In genomic region chr20:59895908-59896307, GRCh38 we compare ENCODE assay signal across 27 cellular contexts. TPM values are rescaled to one million over a fixed set of nuclear protein-coding genes. Genes with fewer than 3 reads are reported as not detected.
DNase-seq lines count a peak whose midpoint lies in the region; ATAC-seq, FAIRE-seq and TF ChIP-seq lines count a peak whose summit lies in the region.
"Had no signal": no experiment of that assay in that cellular context is flagged by ENCODE, and none has a peak within 500 bp of the region (broad histone marks: within the 10 kb centered on the region; RNA-seq: fewer than 3 reads in every experiment).

No MANE protein-coding gene starts in this region.

- WGBS in heart left ventricle, 4 donors = 75 to 77% (median 77%) methylated on average over 1 of the region's 1 CpG
- WGBS in hepatocyte (ENCODE audit: low lambda C conversion rate, missing lambda C conversion rate) = 77% methylated on average over 1 of the region's 1 CpG

- H3K9me3 ChIP-seq in heart left ventricle (no peaks in the 10 kb centered on the region), hepatocyte (ENCODE audit: low read depth) (no peaks in the 10 kb centered on the region), left lung (no peaks in the 10 kb centered on the region)
- H3K9me3 ChIP-seq: BE2C, BLaER1 had no signal

- intact Hi-C loops in Right ventricle myocardium superior (cut with DNase I) = no loop called here
- intact Hi-C loops in heart left ventricle (cut with DNase I) = no loop called here
- intact Hi-C loops in left lung (cut with DNase I) = no loop called here

- no peak for TF ChIP-seq CTCF in heart left ventricle (IDR thresholded peaks at IDR 0.05)
- no peak for TF ChIP-seq CTCF in hepatocyte (IDR thresholded peaks at IDR 0.05; ENCODE audit: poor library complexity)
- TF ChIP-seq CTCF in left lung (IDR thresholded peaks at IDR 0.05) = no peak

- no peak for DNase-seq in Right ventricle myocardium superior
- no peak for DNase-seq in heart left ventricle
- no peak for DNase-seq in hepatocyte (ENCODE audit: low spot score)
- no peak for DNase-seq in left lung
- DNase-seq in SW 1271 (lab: John Stamatoyannopoulos, UW) = no peak
- no peak for DNase-seq in pons (ENCODE audit: low spot score)
- DNase-seq in NCI-H1930 (lab: John Stamatoyannopoulos, UW) = no peak
- DNase-seq: 8988T; ACHN; BE2C; C1 segment of cervical spinal cord; CD4-positive, alpha-beta memory T cell; CD4-positive, CD25-positive, alpha-beta regulatory T cell; CD8-positive, alpha-beta memory T cell; COR-L47; DMS 273 treated with DMSO at 0.1 percent for 48 hours; DMS153; DMS79; DND-41; EL; GDM1 had no signal

- no peak for TF ChIP-seq POLR2A in heart left ventricle (IDR thresholded peaks at IDR 0.05)

- H3K9me2 ChIP-seq in hepatocyte (replicated peaks; ENCODE audit: insufficient read depth) = no peaks in the 10 kb centered on the region

- no peaks in the 10 kb centered on the region for H3K27me3 ChIP-seq in heart left ventricle
- H3K27me3 ChIP-seq in hepatocyte = no peaks in the 10 kb centered on the region
- no peaks in the 10 kb centered on the region for H3K27me3 ChIP-seq in left lung
- H3K27me3 ChIP-seq: BLaER1 had no signal

- ATAC-seq in Right ventricle myocardium superior (ENCODE audit: poor library complexity) (peak; percentile 74), heart left ventricle (no peak), left lung (peak; percentile 27)
- ATAC-seq: GM12878 had no signal

- no peak overlapping the region for H3K4me3 ChIP-seq in heart left ventricle
- H3K4me3 ChIP-seq in hepatocyte = peak overlapping the region; percentile 2
- no peak overlapping the region for H3K4me3 ChIP-seq in left lung
- H3K4me3 ChIP-seq: BLaER1, GM12878 had no signal

- H3K36me3 ChIP-seq in heart left ventricle = no peaks in the 10 kb centered on the region
- no peaks in the 10 kb centered on the region for H3K36me3 ChIP-seq in hepatocyte (replicated peaks; ENCODE audit: insufficient read depth, low read depth)
- H3K36me3 ChIP-seq in left lung = no peaks in the 10 kb centered on the region
- H3K36me3 ChIP-seq: BE2C had no signal

- H3K27ac ChIP-seq in heart left ventricle = no peak overlapping the region
- no peak overlapping the region for H3K27ac ChIP-seq in hepatocyte
- no peak overlapping the region for H3K27ac ChIP-seq in left lung
- H3K27ac ChIP-seq: BLaER1 had no signal

- no peaks in the 10 kb centered on the region for H3K79me2 ChIP-seq in hepatocyte

- FAIRE-seq in islet of Langerhans (lab: Jason Lieb, UNC) = peak; percentile 51
- FAIRE-seq: A204.1, GM12878, GM12892, GM18507 had no signal

- no peak overlapping the region for H2AFZ ChIP-seq in hepatocyte

- no peaks in the 10 kb centered on the region for H3K4me1 ChIP-seq in heart left ventricle
- H3K4me1 ChIP-seq in hepatocyte (ENCODE audit: insufficient read depth) = peaks cover 12% of the 10 kb centered on the region
- no peaks in the 10 kb centered on the region for H3K4me1 ChIP-seq in left lung
- H3K4me1 ChIP-seq: BE2C, BLaER1 had no signal

- H4K20me1 ChIP-seq in hepatocyte (ENCODE audit: insufficient read depth, poor library complexity, severe bottlenecking) = no peaks in the 10 kb centered on the region

- H3K4me2 ChIP-seq in hepatocyte = peak overlapping the region; percentile 27
- H3K4me2 ChIP-seq: BLaER1 had no signal

RNA-seq across cellular contexts. Expression of gene SYCP2, which starts 37.5 kb away (rescaled TPM):
- total RNA-seq in Right ventricle myocardium superior = 0.94 TPM
- 1 to 10 TPM in 7 of 9 donors, under 1 TPM in 2; 0.59 to 2.6 (median 1.1) TPM for total RNA-seq in heart left ventricle
- 1 to 10 TPM in 1 of 2 donors, under 1 TPM in 1; 0.71 to 1.6 TPM for polyA plus RNA-seq in heart left ventricle
- total RNA-seq in hepatocyte = 1.5 and 1.7 TPM in 2 replicates
- polyA plus RNA-seq in hepatocyte = 1.1 and 1.2 TPM in 2 replicates
- total RNA-seq in left lung = 1 to 10 TPM; 1.8 to 7.0 TPM

RNA-seq across cellular contexts. Expression of gene PPP1R3D, which starts 44.2 kb away (rescaled TPM):
- total RNA-seq in Right ventricle myocardium superior = 12.7 TPM
- total RNA-seq in heart left ventricle = 10 to 100 TPM in 8 of 9 donors, 1 to 10 TPM in 1; 9.1 to 14.7 (median 12.7) TPM
- 1 to 10 TPM; 5.6 to 5.8 TPM for polyA plus RNA-seq in heart left ventricle
- 6.1 and 7.0 TPM in 2 replicates for total RNA-seq in hepatocyte
- 3.2 and 3.4 TPM in 2 replicates for polyA plus RNA-seq in hepatocyte
- 10 to 100 TPM in 1 of 2 donors, 1 to 10 TPM in 1; 7.3 to 13.4 TPM for total RNA-seq in left lung

RNA-seq across cellular contexts. Expression of gene FAM217B, which starts 44.3 kb away (rescaled TPM):
- 37.9 TPM for total RNA-seq in Right ventricle myocardium superior
- total RNA-seq in heart left ventricle = 10 to 100 TPM; 16.7 to 38.0 (median 26.4) TPM
- polyA plus RNA-seq in heart left ventricle = 1 to 10 TPM; 5.8 to 6.3 TPM
- total RNA-seq in hepatocyte = 10.9 and 14.7 TPM in 2 replicates
- polyA plus RNA-seq in hepatocyte = 15.2 and 15.3 TPM in 2 replicates
- 10 to 100 TPM; 15.6 to 20.1 TPM for total RNA-seq in left lung

Comparison
In these comparisons a context has a peak if more than half of its experiments do, and no peak if none do; other contexts are left out.
1. ATAC-seq: peak in Right ventricle myocardium superior (single experiment) and left lung (single experiment); none in heart left ventricle (0 of 4).